22 cellular contexts compared by ENCODE assay signal in genomic region chr7:39978252-39978934, GRCh38. TPM values are rescaled to one million over a fixed set of nuclear protein-coding genes. Genes with fewer than 3 reads are reported as not detected.
DNase-seq lines count a peak whose midpoint lies in the region; ATAC-seq, FAIRE-seq and TF ChIP-seq lines count a peak whose summit lies in the region.
"Had no signal": no experiment of that assay in that cellular context is flagged by ENCODE, and none has a peak within 500 bp of the region (broad histone marks: within the 10 kb centered on the region; RNA-seq: fewer than 3 reads in every experiment).

No MANE protein-coding gene starts in this region.

- H3K27ac Mint-ChIP-seq in activated CD4-positive, alpha-beta T cell treated with anti-CD3 and anti-CD28 coated beads, Interleukin-2, amount 10 ng/mL, durations not matched to agents 24 days and 14 days, result no peak overlapping the region
- no peak overlapping the region for H3K27ac Mint-ChIP-seq in immature natural killer cell
- no peak overlapping the region for H3K27ac Mint-ChIP-seq in type B pancreatic cell
- H3K27ac Mint-ChIP-seq in activated naive CD4-positive, alpha-beta T cell treated with anti-CD3 and anti-CD28 coated beads, Interleukin-2, amount 10 ng/mL, durations not matched to agents 7 days and 5 days, result no peak overlapping the region
- H3K27ac Mint-ChIP-seq: activated CD4-positive, alpha-beta memory T cell treated with anti-CD3 and anti-CD28 coated beads for 36 hours; activated T-cell treated with anti-CD3 and anti-CD28 coated beads, Interleukin-2, amount 50 U/mL, for 24 hours; CD14-positive monocyte; dendritic cell treated with granulocyte-macrophage colony-stimulating factor and Interleukin-4, amounts not matched to agents 40 ng/mL and 50 ng/mL, for 4 days had no signal

- H3K36me3 ChIP-seq in K562 (ENCODE audit: control insufficient read depth, insufficient read depth, low read length), result peaks cover 2% of the 10 kb centered on the region; the same call in 1 of the 3 replicates
- H3K36me3 ChIP-seq: breast epithelium, tibial artery had no signal

- FAIRE-seq in K562 (lab: Jason Lieb, UNC), result no peak
- FAIRE-seq: endothelial cell of umbilical vein, H54 had no signal

- TF ChIP-seq EP300 in K562 (IDR thresholded peaks at IDR 0.05; ENCODE audit: low read length), result no peak

- no peak for TF ChIP-seq RAD21 in K562 (CRISPR knock-in tag; conservative IDR thresholded peaks at IDR 0.05 in 1 of 2, IDR thresholded peaks at IDR 0.05 in 1 of 2)

- intact Hi-C loops in activated CD4-positive, alpha-beta T cell treated with anti-CD3 and anti-CD28 coated beads, Interleukin-2, amount 10 ng/mL, durations not matched to agents 24 days and 14 days (cut with micrococcal nuclease), result no loop called here
- intact Hi-C loops in K562 (cut with micrococcal nuclease), result no loop called here

- DNase-seq in activated CD4-positive, alpha-beta T cell treated with anti-CD3 and anti-CD28 coated beads, Interleukin-2, amount 10 ng/mL, durations not matched to agents 24 days and 14 days, result peak; percentile 53
- DNase-seq in activated CD4-positive, alpha-beta T cell treated with anti-CD3 and anti-CD28 coated beads for 1 hour, result no peak
- DNase-seq in NAMALWA (ENCODE audit: low spot score), result peak; percentile 53
- DNase-seq in K562 (ENCODE audit: extremely low read depth in 1 of 4, low spot score in 3 of 4), result no peak
- DNase-seq in NCI-H146 treated with DMSO at 0.1 percent for 48 hours (lab: John Stamatoyannopoulos, UW; ENCODE audit: unreplicated experiment), result no peak
- DNase-seq in immature natural killer cell, result no peak
- no peak for DNase-seq in type B pancreatic cell (ENCODE audit: extremely low spot score, unreplicated experiment)
- no peak for DNase-seq in activated naive CD4-positive, alpha-beta T cell treated with anti-CD3 and anti-CD28 coated beads, Interleukin-2, amount 10 ng/mL, durations not matched to agents 7 days and 5 days
- DNase-seq: activated CD4-positive, alpha-beta memory T cell treated with anti-CD3 and anti-CD28 coated beads for 36 hours; activated T-cell treated with anti-CD3 and anti-CD28 coated beads, Interleukin-2, amount 50 U/mL, for 24 hours; KG1; NCI-H1105 treated with DMSO at 0.1 percent for 48 hours; NCI-H526 treated with DMSO at 0.1 percent for 48 hours; right cardiac atrium; stimulated activated CD4-positive, alpha-beta T cell treated with anti-CD3 and anti-CD28 coated beads, Interleukin-15, amount 100 ng/mL, for 24 hours; tibial artery had no signal

- H3K27me3 ChIP-seq in K562 (ENCODE audit: control insufficient read depth in 2 of 2, insufficient read depth in 2 of 2, low read length in 2 of 2), result no peaks in the 10 kb centered on the region
- H3K27me3 ChIP-seq: breast epithelium, tibial artery had no signal

- H3K4me3 Mint-ChIP-seq in activated CD4-positive, alpha-beta T cell treated with anti-CD3 and anti-CD28 coated beads, Interleukin-2, amount 10 ng/mL, durations not matched to agents 24 days and 14 days, result no peak overlapping the region
- H3K4me3 Mint-ChIP-seq in immature natural killer cell, result no peak overlapping the region
- H3K4me3 Mint-ChIP-seq in type B pancreatic cell, result no peak overlapping the region
- no peak overlapping the region for H3K4me3 Mint-ChIP-seq in activated naive CD4-positive, alpha-beta T cell treated with anti-CD3 and anti-CD28 coated beads, Interleukin-2, amount 10 ng/mL, durations not matched to agents 7 days and 5 days
- H3K4me3 Mint-ChIP-seq: activated CD4-positive, alpha-beta memory T cell treated with anti-CD3 and anti-CD28 coated beads for 36 hours; activated T-cell treated with anti-CD3 and anti-CD28 coated beads, Interleukin-2, amount 50 U/mL, for 24 hours; CD14-positive monocyte; dendritic cell treated with granulocyte-macrophage colony-stimulating factor and Interleukin-4, amounts not matched to agents 40 ng/mL and 50 ng/mL, for 4 days had no signal

- 37% methylated on average over 3 of the region's 3 CpGs for WGBS in K562 (ENCODE audit: insufficient coverage, low coverage, missing lambda C conversion rate)

- H3K4me1 ChIP-seq in K562 (replicated peaks in 1 of 2; ENCODE audit: control insufficient read depth in 2 of 2, insufficient read depth in 2 of 2, low read length in 2 of 2), result no peaks in the 10 kb centered on the region; a peak in 1 of 5 replicates
- H3K4me1 ChIP-seq: breast epithelium had no signal

- peaks cover 5% of the 10 kb centered on the region for H3K4me1 Mint-ChIP-seq in activated CD4-positive, alpha-beta T cell treated with anti-CD3 and anti-CD28 coated beads, Interleukin-2, amount 10 ng/mL, durations not matched to agents 24 days and 14 days
- H3K4me1 Mint-ChIP-seq in immature natural killer cell, result peaks cover 17 to 28% of the 10 kb centered on the region in 2 donors
- H3K4me1 Mint-ChIP-seq in type B pancreatic cell (ENCODE audit: unreplicated experiment), result no peaks in the 10 kb centered on the region
- H3K4me1 Mint-ChIP-seq in activated naive CD4-positive, alpha-beta T cell treated with anti-CD3 and anti-CD28 coated beads, Interleukin-2, amount 10 ng/mL, durations not matched to agents 7 days and 5 days, result peaks cover 5% of the 10 kb centered on the region

- no peak for ATAC-seq in K562
- ATAC-seq: left lobe of liver, right cardiac atrium had no signal

- no peaks in the 10 kb centered on the region for H3K27me3 Mint-ChIP-seq in activated CD4-positive, alpha-beta T cell treated with anti-CD3 and anti-CD28 coated beads, Interleukin-2, amount 10 ng/mL, durations not matched to agents 24 days and 14 days
- H3K27me3 Mint-ChIP-seq in immature natural killer cell (ENCODE audit: low read depth in 3 of 3) (peaks cover 0 to 7% (median 4%) of the 10 kb centered on the region in 3 donors), type B pancreatic cell (no peaks in the 10 kb centered on the region)
- no peaks in the 10 kb centered on the region for H3K27me3 Mint-ChIP-seq in activated naive CD4-positive, alpha-beta T cell treated with anti-CD3 and anti-CD28 coated beads, Interleukin-2, amount 10 ng/mL, durations not matched to agents 7 days and 5 days
- H3K27me3 Mint-ChIP-seq: activated CD4-positive, alpha-beta memory T cell treated with anti-CD3 and anti-CD28 coated beads for 36 hours; activated T-cell treated with anti-CD3 and anti-CD28 coated beads, Interleukin-2, amount 50 U/mL, for 24 hours; dendritic cell treated with granulocyte-macrophage colony-stimulating factor and Interleukin-4, amounts not matched to agents 40 ng/mL and 50 ng/mL, for 4 days had no signal

- TF ChIP-seq POLR2A in K562 (conservative IDR thresholded peaks at IDR 0.05), result no peak

- H3K9me3 Mint-ChIP-seq in activated CD4-positive, alpha-beta T cell treated with anti-CD3 and anti-CD28 coated beads, Interleukin-2, amount 10 ng/mL, durations not matched to agents 24 days and 14 days, result no peaks in the 10 kb centered on the region
- no peaks in the 10 kb centered on the region for H3K9me3 Mint-ChIP-seq in immature natural killer cell
- H3K9me3 Mint-ChIP-seq in type B pancreatic cell, result no peaks in the 10 kb centered on the region
- H3K9me3 Mint-ChIP-seq in activated naive CD4-positive, alpha-beta T cell treated with anti-CD3 and anti-CD28 coated beads, Interleukin-2, amount 10 ng/mL, durations not matched to agents 7 days and 5 days, result no peaks in the 10 kb centered on the region
- H3K9me3 Mint-ChIP-seq: activated CD4-positive, alpha-beta memory T cell treated with anti-CD3 and anti-CD28 coated beads for 36 hours; activated T-cell treated with anti-CD3 and anti-CD28 coated beads, Interleukin-2, amount 50 U/mL, for 24 hours; CD14-positive monocyte; dendritic cell treated with granulocyte-macrophage colony-stimulating factor and Interleukin-4, amounts not matched to agents 40 ng/mL and 50 ng/mL, for 4 days had no signal

- peaks cover 80% of the 10 kb centered on the region for H3K79me2 ChIP-seq in K562 (ENCODE audit: control insufficient read depth, insufficient read depth, low read length)

- H3K36me3 Mint-ChIP-seq in activated CD4-positive, alpha-beta T cell treated with anti-CD3 and anti-CD28 coated beads, Interleukin-2, amount 10 ng/mL, durations not matched to agents 24 days and 14 days (ENCODE audit: low read depth), result peaks cover 4% of the 10 kb centered on the region
- H3K36me3 Mint-ChIP-seq in immature natural killer cell (no peaks in the 10 kb centered on the region), type B pancreatic cell (no peaks in the 10 kb centered on the region)
- H3K36me3 Mint-ChIP-seq in activated naive CD4-positive, alpha-beta T cell treated with anti-CD3 and anti-CD28 coated beads, Interleukin-2, amount 10 ng/mL, durations not matched to agents 7 days and 5 days, result peaks cover 1% of the 10 kb centered on the region
- H3K36me3 Mint-ChIP-seq: activated CD4-positive, alpha-beta memory T cell treated with anti-CD3 and anti-CD28 coated beads for 36 hours had no signal

- no peaks in the 10 kb centered on the region for H3K9me3 ChIP-seq in K562 (replicated peaks; ENCODE audit: control insufficient read depth, insufficient read depth, low read depth, low read length)
- H3K9me3 ChIP-seq: breast epithelium, tibial artery had no signal

- TF ChIP-seq CTCF in K562 (IDR thresholded peaks at IDR 0.05 in 2 of 3, conservative IDR thresholded peaks at IDR 0.05 in 1 of 3; ENCODE audit: insufficient read depth in 2 of 3, low read depth in 1 of 3, low read length in 3 of 3), result no peak
- TF ChIP-seq CTCF in type B pancreatic cell (conservative IDR thresholded peaks at IDR 0.05), result no peak

- in situ Hi-C loops in K562 (cut with MboI), result no loop called here

- CTCF ChIA-PET in K562 (lab: Yijun Ruan, JAX; ENCODE audit: low intra/inter-chr PET ratio), result no interaction called here
- CTCF ChIA-PET in activated naive CD4-positive, alpha-beta T cell treated with anti-CD3 and anti-CD28 coated beads, Interleukin-2, amount 10 ng/mL, durations not matched to agents 7 days and 5 days (lab: Charles Lee), result interaction anchor here (0.9 kb wide), 1 partner anchor 399 kb away, joined by 3 read pairs; no protein-coding TSS in a partner anchor

- H3K4me2 ChIP-seq in K562 (ENCODE audit: insufficient read depth, low read length), result no peak overlapping the region

- H4K20me1 ChIP-seq in K562 (replicated peaks; ENCODE audit: control insufficient read depth, insufficient read depth, low read length), result peaks cover 11% of the 10 kb centered on the region

- no peak overlapping the region for H3K9ac ChIP-seq in K562 (ENCODE audit: insufficient read depth in 1 of 2, low read depth in 2 of 2, low read length in 2 of 2)

- POLR2A ChIA-PET in K562 (lab: Yijun Ruan, JAX), result interaction anchor here (1.3 kb wide), 1 partner anchor 22 kb away, joined by 4 read pairs; no protein-coding TSS in a partner anchor

- H3K9me1 ChIP-seq in K562 (ENCODE audit: control insufficient read depth, insufficient read depth, low read length), result peaks cover 4% of the 10 kb centered on the region

- H2AFZ ChIP-seq in K562 (ENCODE audit: low read depth, low read length), result no peak overlapping the region

- no peak overlapping the region for H3K4me3 ChIP-seq in K562
- H3K4me3 ChIP-seq: breast epithelium, tibial artery had no signal

- no TSS peak for BruUV-seq in K562 (replicated peaks; lab: Mats Ljungman, UMichigan)

- H3K27ac ChIP-seq in K562 (ENCODE audit: extremely low read depth, low read depth, low read length), result no peak overlapping the region
- H3K27ac ChIP-seq: breast epithelium, tibial artery had no signal

RNA-seq across cellular contexts. Expression of gene CDK13, which starts 28.3 kb away (rescaled TPM):
- total RNA-seq in activated CD4-positive, alpha-beta T cell treated with anti-CD3 and anti-CD28 coated beads, Interleukin-2, amount 10 ng/mL, durations not matched to agents 24 days and 14 days, result 42.6 and 45.5 TPM in 2 replicates
- total RNA-seq in K562 (2011; cell fraction: chromatin; rRNA removed; ENCODE audit: low replicate concordance), result 92.4 and 231 TPM in 2 replicates
- total RNA-seq in K562 (2011; cell fraction: nucleolus; rRNA removed), result 50.2 and 69.1 TPM in 2 replicates
- total RNA-seq in K562 (2011; cell fraction: nucleoplasm; rRNA removed), result 89.7 and 128 TPM in 2 replicates
- total RNA-seq in K562 (2014; rRNA removed) (26.3 and 29.3 TPM in 2 replicates), K562 (2014; rRNA removed; fragmentation: Illumina TruSeq; extraction: Trizol) (38.1 and 45.7 TPM in 2 replicates), K562 (2015; rRNA removed; fragmentation: Illumina TruSeq; extraction: Trizol) (43.2 and 46.1 TPM in 2 replicates), K562 (2021) (30.4 and 32.4 TPM in 2 replicates), type B pancreatic cell (ENCODE audit: low replicate concordance) (49.3 and 57.6 TPM in 2 replicates)
- polyA plus RNA-seq in K562 (2011; rRNA removed) (32.8 and 35.3 TPM in 2 replicates), K562 (2014; fragmentation: Illumina TruSeq; extraction: Trizol) (31.7 and 37.3 TPM in 2 replicates), K562 (2014; fragmentation: Nextera tagmentation; extraction: Ambion mirVana) (10 to 100 TPM in 1 of 2 experiments, 1 to 10 TPM in 1; 9.8 to 12.4 TPM), K562 (2014; rRNA removed) (16.7 and 16.9 TPM in 2 replicates), immature natural killer cell (10 to 100 TPM; 19.1 to 58.3 (median 22.6) TPM)
- polyA plus RNA-seq in K562 (2011; cell fraction: cytosol; rRNA removed), result 14.1 and 20.3 TPM in 2 replicates
- 41.4 and 45.1 TPM in 2 replicates for polyA plus RNA-seq in K562 (2011; cell fraction: nucleus; rRNA removed)
- polyA plus RNA-seq in K562 (2012), result 18.0 and 21.4 TPM in 2 replicates
- polyA minus RNA-seq in K562 (2011; rRNA and poly(A)+ RNA removed), result 82.6 and 111 TPM in 2 replicates
- 20.7 and 21.2 TPM in 2 replicates for polyA minus RNA-seq in K562 (2011; cell fraction: cytosol; rRNA and poly(A)+ RNA removed)
- 48.7 and 71.8 TPM in 2 replicates for polyA minus RNA-seq in K562 (2011; cell fraction: nucleus; rRNA and poly(A)+ RNA removed)

Comparison
In these comparisons a context has a peak if more than half of its experiments do, and no peak if none do; other contexts are left out.
1. DNase-seq: peak in activated CD4-positive, alpha-beta T cell treated with anti-CD3 and anti-CD28 coated beads, Interleukin-2, amount 10 ng/mL, durations not matched to agents 24 days and 14 days (single experiment) and NAMALWA (single experiment); none in activated CD4-positive, alpha-beta T cell treated with anti-CD3 and anti-CD28 coated beads for 1 hour (single experiment), K562 (0 of 4), NCI-H146 treated with DMSO at 0.1 percent for 48 hours (single experiment), immature natural killer cell (0 of 3), type B pancreatic cell (single experiment) and activated naive CD4-positive, alpha-beta T cell treated with anti-CD3 and anti-CD28 coated beads, Interleukin-2, amount 10 ng/mL, durations not matched to agents 7 days and 5 days (single experiment).